ENCODE assay signal across 19 cellular contexts in genomic region chr10:11319990-11320602, GRCh38.
DNase-seq lines count a peak whose midpoint lies in the region; ATAC-seq and TF ChIP-seq lines count a peak whose summit lies in the region.
"Had no signal": no experiment of that assay in that cellular context is flagged by ENCODE, and none has a peak within 500 bp of the region (broad histone marks: within the 10 kb centered on the region; RNA-seq: fewer than 3 reads in every experiment).

No MANE protein-coding gene starts in this region.

- H3K4me1 Mint-ChIP-seq in activated CD4-positive, alpha-beta T cell treated with anti-CD3 and anti-CD28 coated beads, Interleukin-2, amount 10 ng/mL, durations not matched to agents 24 days and 14 days, result peaks cover 39% of the 10 kb centered on the region
- peaks cover 66 to 68% of the 10 kb centered on the region in 2 donors for H3K4me1 Mint-ChIP-seq in natural killer cell treated with Interleukin-12 subunit alpha and Interleukin-12 subunit beta and Interleukin-15 and Interleukin-18, amount 100 ng/mL, for 72 hours (ENCODE audit: low read depth in 2 of 2)
- H3K4me1 Mint-ChIP-seq: B cell had no signal

- no peak overlapping the region for H3K27ac ChIP-seq in prostate gland
- H3K27ac ChIP-seq: heart left ventricle had no signal

- no peaks in the 10 kb centered on the region for H3K27me3 Mint-ChIP-seq in activated CD4-positive, alpha-beta T cell treated with anti-CD3 and anti-CD28 coated beads, Interleukin-2, amount 10 ng/mL, durations not matched to agents 24 days and 14 days
- H3K27me3 Mint-ChIP-seq in natural killer cell treated with Interleukin-12 subunit alpha and Interleukin-12 subunit beta and Interleukin-15 and Interleukin-18, amount 100 ng/mL, for 72 hours, result no peaks in the 10 kb centered on the region
- H3K27me3 Mint-ChIP-seq: B cell had no signal

- H3K4me1 ChIP-seq in mucosa of descending colon (ENCODE audit: low read depth) (no peaks in the 10 kb centered on the region), prostate gland (replicated peaks) (no peaks in the 10 kb centered on the region)

- TF ChIP-seq CTCF in mucosa of descending colon (IDR thresholded peaks at IDR 0.05), result no peak
- no peak for TF ChIP-seq CTCF in prostate gland (IDR thresholded peaks at IDR 0.05)

- H3K36me3 Mint-ChIP-seq in activated CD4-positive, alpha-beta T cell treated with anti-CD3 and anti-CD28 coated beads, Interleukin-2, amount 10 ng/mL, durations not matched to agents 24 days and 14 days (ENCODE audit: low read depth), result peaks cover 83% of the 10 kb centered on the region
- H3K36me3 Mint-ChIP-seq in activated naive CD4-positive, alpha-beta T cell treated with anti-CD3 and anti-CD28 coated beads, Interleukin-2, amount 50 U/mL, for 72 hours, result peaks cover 34 to 76% of the 10 kb centered on the region in 2 donors
- peaks cover 70% of the 10 kb centered on the region for H3K36me3 Mint-ChIP-seq in natural killer cell treated with Interleukin-12 subunit alpha and Interleukin-12 subunit beta and Interleukin-15 and Interleukin-18, amount 100 ng/mL, for 72 hours

- no peaks in the 10 kb centered on the region for H3K27me3 ChIP-seq in prostate gland (replicated peaks; ENCODE audit: insufficient read depth)
- H3K27me3 ChIP-seq: heart left ventricle had no signal

- WGBS in prostate gland, result 81% methylated on average over 11 of the region's 11 CpGs

- H3K27ac Mint-ChIP-seq in activated CD4-positive, alpha-beta T cell treated with anti-CD3 and anti-CD28 coated beads, Interleukin-2, amount 10 ng/mL, durations not matched to agents 24 days and 14 days, result peak overlapping the region; percentile 77
- peak overlapping the region; percentile 90 to 96 for H3K27ac Mint-ChIP-seq in activated naive CD4-positive, alpha-beta T cell treated with anti-CD3 and anti-CD28 coated beads, Interleukin-2, amount 50 U/mL, for 72 hours
- peak overlapping the region; percentile 76 to 87 for H3K27ac Mint-ChIP-seq in natural killer cell treated with Interleukin-12 subunit alpha and Interleukin-12 subunit beta and Interleukin-15 and Interleukin-18, amount 100 ng/mL, for 72 hours
- H3K27ac Mint-ChIP-seq: HFFc6 had no signal

- no peak for DNase-seq in activated CD4-positive, alpha-beta T cell treated with anti-CD3 and anti-CD28 coated beads, Interleukin-2, amount 10 ng/mL, durations not matched to agents 24 days and 14 days
- DNase-seq in activated CD4-positive, alpha-beta T cell treated with anti-CD3 and anti-CD28 coated beads, Interleukin-2, amount 50 U/mL, for 1 hour, result no peak
- DNase-seq in activated naive CD4-positive, alpha-beta T cell treated with anti-CD3 and anti-CD28 coated beads, Interleukin-2, amount 50 U/mL, for 72 hours (ENCODE audit: low spot score in 2 of 2), result no peak
- no peak for DNase-seq in natural killer cell treated with Interleukin-12 subunit alpha and Interleukin-12 subunit beta and Interleukin-15 and Interleukin-18, amount 100 ng/mL, for 72 hours (ENCODE audit: low spot score)
- DNase-seq in mucosa of descending colon (no peak), prostate gland (ENCODE audit: low spot score) (no peak), NCI-H1092 (lab: John Stamatoyannopoulos, UW) (no peak)
- DNase-seq: amniotic stem cell; heart left ventricle; HFFc6; NCI-H1048; NCI-H2081 treated with DMSO at 0.1 percent for 48 hours; NCI-H510A; occipital lobe; stimulated activated CD4-positive, alpha-beta T cell treated with anti-CD3 and anti-CD28 coated beads, Interleukin-4, amount 100 ng/mL, for 1 hour; substantia nigra had no signal

- H3K36me3 ChIP-seq in mucosa of descending colon (ENCODE audit: low read depth) (peaks cover 4% of the 10 kb centered on the region), prostate gland (no peaks in the 10 kb centered on the region)

- no peak overlapping the region for H3K4me3 ChIP-seq in mucosa of descending colon
- no peak overlapping the region for H3K4me3 ChIP-seq in prostate gland
- H3K4me3 ChIP-seq: heart left ventricle had no signal

- peak; percentile 32 for TF ChIP-seq POLR2A in GM18505 (IDR thresholded peaks at IDR 0.05; ENCODE audit: borderline replicate concordance, extremely low read depth, insufficient read depth, insufficient read length)
- TF ChIP-seq POLR2A in prostate gland (IDR thresholded peaks at IDR 0.05), result no peak

- H3K4me3 Mint-ChIP-seq in activated CD4-positive, alpha-beta T cell treated with anti-CD3 and anti-CD28 coated beads, Interleukin-2, amount 10 ng/mL, durations not matched to agents 24 days and 14 days, result no peak overlapping the region
- peak overlapping the region; percentile 81 for H3K4me3 Mint-ChIP-seq in natural killer cell treated with Interleukin-12 subunit alpha and Interleukin-12 subunit beta and Interleukin-15 and Interleukin-18, amount 100 ng/mL, for 72 hours
- H3K4me3 Mint-ChIP-seq: B cell, HFFc6 had no signal

- intact Hi-C loops in activated CD4-positive, alpha-beta T cell treated with anti-CD3 and anti-CD28 coated beads, Interleukin-2, amount 10 ng/mL, durations not matched to agents 24 days and 14 days (cut with micrococcal nuclease), result no loop called here
- intact Hi-C loops in mucosa of descending colon (cut with DNase I, micrococcal nuclease) (no loop called here), prostate gland (cut with DNase I) (no loop called here)

- no peak for ATAC-seq in GM18505 (IDR thresholded peaks at IDR 0.05; ENCODE audit: unreplicated experiment)
- ATAC-seq in activated naive CD4-positive, alpha-beta T cell treated with anti-CD3 and anti-CD28 coated beads, Interleukin-2, amount 50 U/mL, for 72 hours, result peak; percentile 55 to 66
- peak in 1 of 2 donors; percentile 71 for ATAC-seq in natural killer cell treated with Interleukin-12 subunit alpha and Interleukin-12 subunit beta and Interleukin-15 and Interleukin-18, amount 100 ng/mL, for 72 hours
- no peak for ATAC-seq in mucosa of descending colon
- ATAC-seq: heart left ventricle, left lobe of liver had no signal

- H3K9me3 Mint-ChIP-seq in activated CD4-positive, alpha-beta T cell treated with anti-CD3 and anti-CD28 coated beads, Interleukin-2, amount 10 ng/mL, durations not matched to agents 24 days and 14 days, result no peaks in the 10 kb centered on the region
- H3K9me3 Mint-ChIP-seq in activated naive CD4-positive, alpha-beta T cell treated with anti-CD3 and anti-CD28 coated beads, Interleukin-2, amount 50 U/mL, for 72 hours, result peaks cover 0 to 5% of the 10 kb centered on the region in 2 donors
- no peaks in the 10 kb centered on the region for H3K9me3 Mint-ChIP-seq in natural killer cell treated with Interleukin-12 subunit alpha and Interleukin-12 subunit beta and Interleukin-15 and Interleukin-18, amount 100 ng/mL, for 72 hours

- no peaks in the 10 kb centered on the region for H3K9me3 ChIP-seq in mucosa of descending colon
- no peaks in the 10 kb centered on the region for H3K9me3 ChIP-seq in prostate gland
- H3K9me3 ChIP-seq: heart left ventricle had no signal

Comparison
In these comparisons a context has a peak if more than half of its experiments do, and no peak if none do; other contexts are left out.
1. ATAC-seq: peak in activated naive CD4-positive, alpha-beta T cell treated with anti-CD3 and anti-CD28 coated beads, Interleukin-2, amount 50 U/mL, for 72 hours (2 of 2); none in GM18505 (single experiment) and mucosa of descending colon (single experiment).
2. Peak in every context shown above with its lines, with median percentiles within 50 percentile points of each other: H3K27ac Mint-ChIP-seq.